In genomic region chr3:116265976-116266584, GRCh38 we compare ENCODE assay signal across 1 cellular context.
TF ChIP-seq lines count a peak whose summit lies in the region.

No MANE protein-coding gene starts in this region.

TF ChIP-seq in GM12878, 131 proteins besides CTCF, POLR2A, EP300 and RAD21 (continued from another document):
- TF ChIP-seq REST (IDR thresholded peaks at IDR 0.05; ENCODE audit: low read depth, low read length) (no peak), ESRRA (IDR thresholded peaks at IDR 0.05; ENCODE audit: low read length) (no peak), NRF1 (conservative IDR thresholded peaks at IDR 0.05; ENCODE audit: low read depth, low read length) (no peak), TAF1 (IDR thresholded peaks at IDR 0.05; ENCODE audit: borderline replicate concordance, low read depth, low read length) (no peak), SUZ12 (IDR thresholded peaks at IDR 0.05; ENCODE audit: unreplicated experiment) (no peak), NFIC (IDR thresholded peaks at IDR 0.05; ENCODE audit: low read depth, low read length) (peak; percentile 39; the same call in 1 of the 2 replicates), KLF5 (IDR thresholded peaks at IDR 0.05; ENCODE audit: partially characterized antibody) (no peak), ZBTB4 (CRISPR knock-in tag; IDR thresholded peaks at IDR 0.05) (no peak), E4F1 (IDR thresholded peaks at IDR 0.05; ENCODE audit: borderline replicate concordance, partially characterized antibody) (no peak), SREBF1 (IDR thresholded peaks at IDR 0.05; ENCODE audit: low read length) (no peak), RB1 (IDR thresholded peaks at IDR 0.05; ENCODE audit: borderline replicate concordance) (no peak), ZNF207 (IDR thresholded peaks at IDR 0.05; ENCODE audit: borderline replicate concordance) (no peak), MEF2A (IDR thresholded peaks at IDR 0.05; ENCODE audit: insufficient read depth, low read depth, low read length) (no peak), PKNOX1 (IDR thresholded peaks at IDR 0.05) (peak; percentile 55; the same call in 1 of the 2 replicates), NR2F1 (conservative IDR thresholded peaks at IDR 0.05) (peak; percentile 99), USF2 (IDR thresholded peaks at IDR 0.05; ENCODE audit: borderline replicate concordance, low read depth, low read length) (no peak), TCF7 (IDR thresholded peaks at IDR 0.05; ENCODE audit: borderline replicate concordance) (no peak), ZNF217 (IDR thresholded peaks at IDR 0.05) (no peak)
- TF ChIP-seq, protein P1, sequence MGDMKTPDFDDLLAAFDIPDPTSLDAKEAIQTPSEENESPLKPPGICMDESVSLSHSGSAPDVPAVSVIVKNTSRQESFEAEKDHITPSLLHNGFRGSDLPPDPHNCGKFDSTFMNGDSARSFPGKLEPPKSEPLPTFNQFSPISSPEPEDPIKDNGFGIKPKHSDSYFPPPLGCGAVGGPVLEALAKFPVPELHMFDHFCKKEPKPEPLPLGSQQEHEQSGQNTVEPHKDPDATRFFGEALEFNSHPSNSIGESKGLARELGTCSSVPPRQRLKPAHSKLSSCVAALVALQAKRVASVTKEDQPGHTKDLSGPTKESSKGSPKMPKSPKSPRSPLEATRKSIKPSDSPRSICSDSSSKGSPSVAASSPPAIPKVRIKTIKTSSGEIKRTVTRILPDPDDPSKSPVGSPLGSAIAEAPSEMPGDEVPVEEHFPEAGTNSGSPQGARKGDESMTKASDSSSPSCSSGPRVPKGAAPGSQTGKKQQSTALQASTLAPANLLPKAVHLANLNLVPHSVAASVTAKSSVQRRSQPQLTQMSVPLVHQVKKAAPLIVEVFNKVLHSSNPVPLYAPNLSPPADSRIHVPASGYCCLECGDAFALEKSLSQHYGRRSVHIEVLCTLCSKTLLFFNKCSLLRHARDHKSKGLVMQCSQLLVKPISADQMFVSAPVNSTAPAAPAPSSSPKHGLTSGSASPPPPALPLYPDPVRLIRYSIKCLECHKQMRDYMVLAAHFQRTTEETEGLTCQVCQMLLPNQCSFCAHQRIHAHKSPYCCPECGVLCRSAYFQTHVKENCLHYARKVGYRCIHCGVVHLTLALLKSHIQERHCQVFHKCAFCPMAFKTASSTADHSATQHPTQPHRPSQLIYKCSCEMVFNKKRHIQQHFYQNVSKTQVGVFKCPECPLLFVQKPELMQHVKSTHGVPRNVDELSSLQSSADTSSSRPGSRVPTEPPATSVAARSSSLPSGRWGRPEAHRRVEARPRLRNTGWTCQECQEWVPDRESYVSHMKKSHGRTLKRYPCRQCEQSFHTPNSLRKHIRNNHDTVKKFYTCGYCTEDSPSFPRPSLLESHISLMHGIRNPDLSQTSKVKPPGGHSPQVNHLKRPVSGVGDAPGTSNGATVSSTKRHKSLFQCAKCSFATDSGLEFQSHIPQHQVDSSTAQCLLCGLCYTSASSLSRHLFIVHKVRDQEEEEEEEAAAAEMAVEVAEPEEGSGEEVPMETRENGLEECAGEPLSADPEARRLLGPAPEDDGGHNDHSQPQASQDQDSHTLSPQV (IDR thresholded peaks at IDR 0.05), result no peak
- TF ChIP-seq, protein P2, sequence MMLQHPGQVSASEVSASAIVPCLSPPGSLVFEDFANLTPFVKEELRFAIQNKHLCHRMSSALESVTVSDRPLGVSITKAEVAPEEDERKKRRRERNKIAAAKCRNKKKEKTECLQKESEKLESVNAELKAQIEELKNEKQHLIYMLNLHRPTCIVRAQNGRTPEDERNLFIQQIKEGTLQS (IDR thresholded peaks at IDR 0.05; ENCODE audit: borderline replicate concordance, extremely low read depth, low read depth, low read length), result no peak
- TF ChIP-seq, protein P3, sequence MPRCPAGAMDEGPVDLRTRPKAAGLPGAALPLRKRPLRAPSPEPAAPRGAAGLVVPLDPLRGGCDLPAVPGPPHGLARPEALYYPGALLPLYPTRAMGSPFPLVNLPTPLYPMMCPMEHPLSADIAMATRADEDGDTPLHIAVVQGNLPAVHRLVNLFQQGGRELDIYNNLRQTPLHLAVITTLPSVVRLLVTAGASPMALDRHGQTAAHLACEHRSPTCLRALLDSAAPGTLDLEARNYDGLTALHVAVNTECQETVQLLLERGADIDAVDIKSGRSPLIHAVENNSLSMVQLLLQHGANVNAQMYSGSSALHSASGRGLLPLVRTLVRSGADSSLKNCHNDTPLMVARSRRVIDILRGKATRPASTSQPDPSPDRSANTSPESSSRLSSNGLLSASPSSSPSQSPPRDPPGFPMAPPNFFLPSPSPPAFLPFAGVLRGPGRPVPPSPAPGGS (IDR thresholded peaks at IDR 0.05; ENCODE audit: borderline replicate concordance, insufficient read depth, low read depth, low read length, poor library complexity, severe bottlenecking), result no peak
- TF ChIP-seq, protein P4, sequence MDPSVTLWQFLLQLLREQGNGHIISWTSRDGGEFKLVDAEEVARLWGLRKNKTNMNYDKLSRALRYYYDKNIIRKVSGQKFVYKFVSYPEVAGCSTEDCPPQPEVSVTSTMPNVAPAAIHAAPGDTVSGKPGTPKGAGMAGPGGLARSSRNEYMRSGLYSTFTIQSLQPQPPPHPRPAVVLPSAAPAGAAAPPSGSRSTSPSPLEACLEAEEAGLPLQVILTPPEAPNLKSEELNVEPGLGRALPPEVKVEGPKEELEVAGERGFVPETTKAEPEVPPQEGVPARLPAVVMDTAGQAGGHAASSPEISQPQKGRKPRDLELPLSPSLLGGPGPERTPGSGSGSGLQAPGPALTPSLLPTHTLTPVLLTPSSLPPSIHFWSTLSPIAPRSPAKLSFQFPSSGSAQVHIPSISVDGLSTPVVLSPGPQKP (IDR thresholded peaks at IDR 0.05; ENCODE audit: low read depth, low read length), result no peak
